In genomic region chr1:246576709-246577032, GRCh38 we compare ENCODE assay signal across 22 cellular contexts. TPM values are rescaled to one million over a fixed set of nuclear protein-coding genes. Genes with fewer than 3 reads are reported as not detected.
DNase-seq lines count a peak whose midpoint lies in the region; ATAC-seq and TF ChIP-seq lines count a peak whose summit lies in the region.
"Had no signal": no experiment of that assay in that cellular context is flagged by ENCODE, and none has a peak within 500 bp of the region (broad histone marks: within the 10 kb centered on the region; RNA-seq: fewer than 3 reads in every experiment).

No MANE protein-coding gene starts in this region.

- H3F3A ChIP-seq in DOHH2 (ENCODE audit: control insufficient read depth, insufficient read depth), result peaks cover 39% of the 10 kb centered on the region
- H3F3A ChIP-seq in SK-N-SH (replicated peaks; ENCODE audit: insufficient read depth), result peaks cover 3% of the 10 kb centered on the region

- peaks cover 94% of the 10 kb centered on the region for H3K79me2 ChIP-seq in DOHH2 (ENCODE audit: control insufficient read depth, low read length)
- peaks cover 93% of the 10 kb centered on the region for H3K79me2 ChIP-seq in OCI-LY7 (ENCODE audit: insufficient read depth, low read depth, low read length)
- peaks cover 98% of the 10 kb centered on the region for H3K79me2 ChIP-seq in SK-N-SH (ENCODE audit: insufficient read depth)

- TF ChIP-seq CTCF in activated CD8-positive, alpha-beta T cell treated with anti-CD3 and anti-CD28 coated beads for 36 hours (IDR thresholded peaks at IDR 0.05), result no peak
- TF ChIP-seq CTCF in DOHH2 (IDR thresholded peaks at IDR 0.05; ENCODE audit: low read depth, low read length, poor library complexity, severe bottlenecking), result no peak
- TF ChIP-seq CTCF in OCI-LY7 (conservative IDR thresholded peaks at IDR 0.05; ENCODE audit: low read length), result no peak
- no peak for TF ChIP-seq CTCF in gastrocnemius medialis (IDR thresholded peaks at IDR 0.05 in 4 of 5, conservative IDR thresholded peaks at IDR 0.05 in 1 of 5)
- TF ChIP-seq CTCF in A673 (conservative IDR thresholded peaks at IDR 0.05; ENCODE audit: low read depth, low read length), result no peak
- no peak for TF ChIP-seq CTCF in SK-N-SH (IDR thresholded peaks at IDR 0.05)
- no peak for TF ChIP-seq CTCF in osteocyte (IDR thresholded peaks at IDR 0.05)

- peak overlapping the region; percentile 87 for H3K27ac ChIP-seq in DOHH2 (ENCODE audit: low read depth, low read length)
- H3K27ac ChIP-seq in OCI-LY7 (ENCODE audit: low read depth, low read length, poor library complexity, severe bottlenecking), result no peak overlapping the region
- H3K27ac ChIP-seq in gastrocnemius medialis, result peak overlapping the region; percentile 47 to 91 (median 78)
- no peak overlapping the region for H3K27ac ChIP-seq in A673 (ENCODE audit: low read depth, low read length, poor library complexity, severe bottlenecking)
- no peak overlapping the region for H3K27ac ChIP-seq in SK-N-SH (ENCODE audit: low read depth in 2 of 2, low read length in 1 of 2)
- H3K27ac ChIP-seq: neural progenitor cell, Peyer's patch had no signal

- H3K9me2 ChIP-seq in DOHH2 (replicated peaks; ENCODE audit: control insufficient read depth, low read length) (no peaks in the 10 kb centered on the region), OCI-LY7 (ENCODE audit: insufficient read depth, low read length) (no peaks in the 10 kb centered on the region), SK-N-SH (no peaks in the 10 kb centered on the region)

- peak overlapping the region; percentile 55 for H3K4me3 Mint-ChIP-seq in activated CD8-positive, alpha-beta T cell treated with anti-CD3 and anti-CD28 coated beads for 36 hours
- H3K4me3 Mint-ChIP-seq in activated CD8-positive, alpha-beta T cell treated with anti-CD3 and anti-CD28 coated beads, Interleukin-2, amount 10 ng/mL, durations not matched to agents 7 days and 5 days, result no peak overlapping the region
- H3K4me3 Mint-ChIP-seq in osteocyte (ENCODE audit: unreplicated experiment), result no peak overlapping the region
- H3K4me3 Mint-ChIP-seq: activated T-helper 1 cell treated with anti-CD3 and anti-CD28 coated beads, Interleukin-12 subunit alpha, Interleukin-12 subunit beta, Interleukin-2, Interleukin-4 antibody, amounts not matched to agents 30 ng/mL and 10 ng/mL and 1 ng/mL, durations not matched to agents 14 hours and 24 hours and 36 hours; dendritic cell treated with granulocyte-macrophage colony-stimulating factor and Interleukin-4, amounts not matched to agents 40 ng/mL and 50 ng/mL, for 4 days; neural progenitor cell had no signal

- peaks cover 56% of the 10 kb centered on the region for H3K4me1 Mint-ChIP-seq in activated CD8-positive, alpha-beta T cell treated with anti-CD3 and anti-CD28 coated beads for 36 hours (ENCODE audit: low read depth)
- H3K4me1 Mint-ChIP-seq in activated CD8-positive, alpha-beta T cell treated with anti-CD3 and anti-CD28 coated beads, Interleukin-2, amount 10 ng/mL, durations not matched to agents 7 days and 5 days (ENCODE audit: low read depth), result peaks cover 38% of the 10 kb centered on the region
- H3K4me1 Mint-ChIP-seq in osteocyte (ENCODE audit: unreplicated experiment), result peaks cover 51% of the 10 kb centered on the region

- no peak for DNase-seq in activated CD8-positive, alpha-beta T cell treated with anti-CD3 and anti-CD28 coated beads for 36 hours
- DNase-seq in activated CD8-positive, alpha-beta T cell treated with anti-CD3 and anti-CD28 coated beads, Interleukin-2, amount 10 ng/mL, durations not matched to agents 7 days and 5 days, result no peak
- no peak for DNase-seq in OCI-LY7 (ENCODE audit: low spot score)
- DNase-seq in gastrocnemius medialis, result no peak
- no peak for DNase-seq in A673 (ENCODE audit: low spot score)
- no peak for DNase-seq in SK-N-SH
- DNase-seq in osteocyte (ENCODE audit: extremely low spot score, unreplicated experiment), result no peak
- DNase-seq: central memory CD4-positive, alpha-beta T cell; NCI-H1105 treated with DMSO at 0.1 percent for 48 hours; NCI-H2081; NCI-H345; Peyer's patch; sigmoid colon; upper lobe of left lung had no signal

- ATAC-seq in activated CD8-positive, alpha-beta T cell treated with anti-CD3 and anti-CD28 coated beads for 36 hours, result no peak
- no peak for ATAC-seq in activated CD8-positive, alpha-beta T cell treated with anti-CD3 and anti-CD28 coated beads, Interleukin-2, amount 10 ng/mL, durations not matched to agents 7 days and 5 days
- ATAC-seq in gastrocnemius medialis, result no peak
- ATAC-seq: HepG2 had no signal

- no peak for TF ChIP-seq EP300 in SK-N-SH (IDR thresholded peaks at IDR 0.05; ENCODE audit: borderline replicate concordance in 1 of 2, low read depth in 1 of 2, low read length in 1 of 2)

- in situ Hi-C loops in gastrocnemius medialis (cut with MboI; ENCODE audit: low sequenced_read_pairs in 4 of 4), result loop anchor here in 1 of 4 donors (10.0 kb wide), 1 partner anchor 48 kb away; no protein-coding TSS in a partner anchor

- peaks cover 3% of the 10 kb centered on the region for H3K9me3 Mint-ChIP-seq in activated CD8-positive, alpha-beta T cell treated with anti-CD3 and anti-CD28 coated beads for 36 hours
- H3K9me3 Mint-ChIP-seq in activated CD8-positive, alpha-beta T cell treated with anti-CD3 and anti-CD28 coated beads, Interleukin-2, amount 10 ng/mL, durations not matched to agents 7 days and 5 days (ENCODE audit: insufficient read depth), result no peaks in the 10 kb centered on the region
- no peaks in the 10 kb centered on the region for H3K9me3 Mint-ChIP-seq in osteocyte (ENCODE audit: unreplicated experiment)
- H3K9me3 Mint-ChIP-seq: activated naive CD4-positive, alpha-beta T cell treated with anti-CD3 and anti-CD28 coated beads, Interleukin-2, amount 50 U/mL, for 72 hours; activated T-helper 1 cell treated with anti-CD3 and anti-CD28 coated beads, Interleukin-12 subunit alpha, Interleukin-12 subunit beta, Interleukin-2, Interleukin-4 antibody, amounts not matched to agents 30 ng/mL and 10 ng/mL and 1 ng/mL, durations not matched to agents 14 hours and 24 hours and 36 hours; dendritic cell treated with granulocyte-macrophage colony-stimulating factor and Interleukin-4, amounts not matched to agents 40 ng/mL and 50 ng/mL, for 4 days; neural progenitor cell had no signal

- peak overlapping the region; percentile 68 for H3K4me2 ChIP-seq in DOHH2 (ENCODE audit: low read length)
- 0 out of 2 replicates have a peak overlapping the region, but pooled peaks have one; percentile 42 for H3K4me2 ChIP-seq in OCI-LY7 (ENCODE audit: low read length)
- H3K4me2 ChIP-seq in SK-N-SH, result no peak overlapping the region
- H3K4me2 ChIP-seq: neural progenitor cell had no signal

- no peaks in the 10 kb centered on the region for H3K27me3 Mint-ChIP-seq in activated CD8-positive, alpha-beta T cell treated with anti-CD3 and anti-CD28 coated beads for 36 hours
- H3K27me3 Mint-ChIP-seq in activated CD8-positive, alpha-beta T cell treated with anti-CD3 and anti-CD28 coated beads, Interleukin-2, amount 10 ng/mL, durations not matched to agents 7 days and 5 days (ENCODE audit: low read depth), result no peaks in the 10 kb centered on the region
- no peaks in the 10 kb centered on the region for H3K27me3 Mint-ChIP-seq in osteocyte (ENCODE audit: unreplicated experiment)
- H3K27me3 Mint-ChIP-seq: dendritic cell treated with granulocyte-macrophage colony-stimulating factor and Interleukin-4, amounts not matched to agents 40 ng/mL and 50 ng/mL, for 4 days; progenitor cell of endocrine pancreas had no signal

- peak overlapping the region; percentile 67 for H3K4me3 ChIP-seq in DOHH2 (ENCODE audit: low read length)
- H3K4me3 ChIP-seq in OCI-LY7 (ENCODE audit: low read depth, low read length, poor library complexity, severe bottlenecking), result no peak overlapping the region
- no peak overlapping the region for H3K4me3 ChIP-seq in gastrocnemius medialis
- no peak overlapping the region for H3K4me3 ChIP-seq in A673 (ENCODE audit: low read depth, low read length, poor library complexity, severe bottlenecking)
- H3K4me3 ChIP-seq in SK-N-SH (ENCODE audit: low read depth in 2 of 2, low read length in 1 of 2), result no peak overlapping the region
- H3K4me3 ChIP-seq: HAP-1, neural progenitor cell, Peyer's patch, sigmoid colon, upper lobe of left lung had no signal

- H2AFZ ChIP-seq in OCI-LY7 (ENCODE audit: low read length), result no peak overlapping the region
- no peak overlapping the region for H2AFZ ChIP-seq in SK-N-SH (ENCODE audit: low read depth)
- H2AFZ ChIP-seq: neural progenitor cell had no signal

- no peak overlapping the region for H3K9ac ChIP-seq in SK-N-SH
- H3K9ac ChIP-seq: neural progenitor cell had no signal

- TF ChIP-seq POLR2A in gastrocnemius medialis (IDR thresholded peaks at IDR 0.05), result no peak

- no TSS peak for BruUV-seq in OCI-LY7 (replicated peaks; lab: Mats Ljungman, UMichigan)
- no TSS peak for BruUV-seq in A673 (replicated peaks; lab: Mats Ljungman, UMichigan)

- peaks cover 19% of the 10 kb centered on the region for H3K36me3 ChIP-seq in DOHH2 (ENCODE audit: control insufficient read depth, low read length)
- peaks cover 8% of the 10 kb centered on the region for H3K36me3 ChIP-seq in OCI-LY7 (ENCODE audit: insufficient read depth, low read length)
- no peaks in the 10 kb centered on the region for H3K36me3 ChIP-seq in gastrocnemius medialis
- no peaks in the 10 kb centered on the region for H3K36me3 ChIP-seq in A673 (ENCODE audit: insufficient read depth, low read length, poor library complexity, severe bottlenecking)
- H3K36me3 ChIP-seq in SK-N-SH (replicated peaks in 1 of 2; ENCODE audit: control insufficient read depth in 1 of 2, insufficient read depth in 2 of 2, low read length in 1 of 2), result no peaks in the 10 kb centered on the region
- H3K36me3 ChIP-seq: HAP-1, neural progenitor cell, Peyer's patch, sigmoid colon, upper lobe of left lung had no signal

- POLR2A ChIA-PET in activated CD8-positive, alpha-beta T cell treated with anti-CD3 and anti-CD28 coated beads for 36 hours (lab: Charles Lee), result interaction anchor here (1.7 to 2.4 kb wide), 2 partner anchors 9 to 15 kb away, joined by 4 to 10 read pairs; no protein-coding TSS in a partner anchor
- POLR2A ChIA-PET in activated CD8-positive, alpha-beta T cell treated with anti-CD3 and anti-CD28 coated beads, Interleukin-2, amount 10 ng/mL, durations not matched to agents 7 days and 5 days (lab: Charles Lee), result no interaction called here
- POLR2A ChIA-PET in OCI-LY7 (lab: Charles Lee), result no interaction called here
- POLR2A ChIA-PET in A673 (lab: Charles Lee; ENCODE audit: low non-redundant PET), result no interaction called here
- POLR2A ChIA-PET in SK-N-SH (lab: Yijun Ruan, JAX), result no interaction called here

- H3K27me3 ChIP-seq in DOHH2 (ENCODE audit: control insufficient read depth, low read length), result no peaks in the 10 kb centered on the region
- no peaks in the 10 kb centered on the region for H3K27me3 ChIP-seq in gastrocnemius medialis
- no peaks in the 10 kb centered on the region for H3K27me3 ChIP-seq in A673 (replicated peaks; ENCODE audit: insufficient read depth, low read depth, low read length, poor library complexity)
- no peaks in the 10 kb centered on the region for H3K27me3 ChIP-seq in SK-N-SH (ENCODE audit: insufficient read depth)
- H3K27me3 ChIP-seq: neural progenitor cell, Peyer's patch, sigmoid colon, upper lobe of left lung had no signal

- TF ChIP-seq RAD21 in SK-N-SH (IDR thresholded peaks at IDR 0.05; ENCODE audit: low read length), result no peak

- H3K4me1 ChIP-seq in DOHH2 (ENCODE audit: control insufficient read depth, low read length) (peaks cover 81% of the 10 kb centered on the region), OCI-LY7 (ENCODE audit: insufficient read depth, low read length, poor library complexity, severe bottlenecking) (peaks cover 67% of the 10 kb centered on the region), gastrocnemius medialis (peaks cover 57 to 72% of the 10 kb centered on the region in 2 donors), A673 (ENCODE audit: insufficient read depth, low read length, poor library complexity, severe bottlenecking) (peaks cover 32% of the 10 kb centered on the region), SK-N-SH (ENCODE audit: control insufficient read depth in 1 of 2, insufficient read depth in 2 of 2, low read depth in 1 of 2, low read length in 1 of 2) (peaks cover 7 to 26% of the 10 kb centered on the region in 2 experiments; a peak in 3 of 4 replicates)
- H3K4me1 ChIP-seq: HAP-1, neural progenitor cell had no signal

- peak overlapping the region; percentile 87 for H3K27ac Mint-ChIP-seq in activated CD8-positive, alpha-beta T cell treated with anti-CD3 and anti-CD28 coated beads for 36 hours
- no peak overlapping the region for H3K27ac Mint-ChIP-seq in activated CD8-positive, alpha-beta T cell treated with anti-CD3 and anti-CD28 coated beads, Interleukin-2, amount 10 ng/mL, durations not matched to agents 7 days and 5 days
- H3K27ac Mint-ChIP-seq in osteocyte (ENCODE audit: unreplicated experiment), result no peak overlapping the region
- H3K27ac Mint-ChIP-seq: dendritic cell treated with granulocyte-macrophage colony-stimulating factor and Interleukin-4, amounts not matched to agents 40 ng/mL and 50 ng/mL, for 4 days; neural progenitor cell; progenitor cell of endocrine pancreas had no signal

- no peaks in the 10 kb centered on the region for H3K9me3 ChIP-seq in DOHH2 (ENCODE audit: control insufficient read depth, insufficient read depth, low read length)
- H3K9me3 ChIP-seq in OCI-LY7 (ENCODE audit: low read length), result no peaks in the 10 kb centered on the region
- H3K9me3 ChIP-seq in gastrocnemius medialis, result no peaks in the 10 kb centered on the region
- H3K9me3 ChIP-seq in A673 (ENCODE audit: low read depth, low read length, poor library complexity, severe bottlenecking), result no peaks in the 10 kb centered on the region
- H3K9me3 ChIP-seq in SK-N-SH, result no peaks in the 10 kb centered on the region
- H3K9me3 ChIP-seq: HAP-1, Peyer's patch, sigmoid colon, upper lobe of left lung had no signal

- CTCF ChIA-PET in activated CD8-positive, alpha-beta T cell treated with anti-CD3 and anti-CD28 coated beads for 36 hours (lab: Charles Lee), result interaction anchor here (0.6 to 1.5 kb wide), 2 partner anchors 10 to 23 kb away, joined by 3 read pairs; no protein-coding TSS in a partner anchor
- CTCF ChIA-PET in activated CD8-positive, alpha-beta T cell treated with anti-CD3 and anti-CD28 coated beads, Interleukin-2, amount 10 ng/mL, durations not matched to agents 7 days and 5 days (lab: Charles Lee), result interaction anchor here (0.8 kb wide), 1 partner anchor 26 kb away, joined by 3 read pairs; no protein-coding TSS in a partner anchor
- CTCF ChIA-PET in OCI-LY7 (lab: Charles Lee; ENCODE audit: unreplicated experiment) (no interaction called here), A673 (lab: Charles Lee) (no interaction called here), SK-N-SH (lab: Yijun Ruan, JAX) (interaction anchor here (0.9 kb wide), 1 partner anchor 15 kb away, joined by 3 read pairs; no protein-coding TSS in a partner anchor)

- intact Hi-C loops in activated CD8-positive, alpha-beta T cell treated with anti-CD3 and anti-CD28 coated beads for 36 hours (cut with micrococcal nuclease), result no loop called here
- intact Hi-C loops in OCI-LY7 (cut with micrococcal nuclease; ENCODE audit: unreplicated experiment), result no loop called here
- intact Hi-C loops in gastrocnemius medialis (cut with DNase I; ENCODE audit: low total_unique reads), result no loop called here
- intact Hi-C loops in A673 (cut with micrococcal nuclease; ENCODE audit: unreplicated experiment), result no loop called here

- 0 out of 2 replicates have a peak, but pooled peaks cover 17% of the 10 kb centered on the region for H4K20me1 ChIP-seq in DOHH2 (ENCODE audit: control insufficient read depth, insufficient read depth, low read depth, low read length)
- no peaks in the 10 kb centered on the region for H4K20me1 ChIP-seq in OCI-LY7 (ENCODE audit: insufficient read depth, low read length)
- no peaks in the 10 kb centered on the region for H4K20me1 ChIP-seq in SK-N-SH (ENCODE audit: insufficient read depth)

- 94% methylated on average over 3 of the region's 3 CpGs for WGBS in SK-N-SH (ENCODE audit: low lambda C conversion rate)

- peaks cover 22% of the 10 kb centered on the region for H3K36me3 Mint-ChIP-seq in activated CD8-positive, alpha-beta T cell treated with anti-CD3 and anti-CD28 coated beads for 36 hours (ENCODE audit: low read depth)
- peaks cover 22% of the 10 kb centered on the region for H3K36me3 Mint-ChIP-seq in activated CD8-positive, alpha-beta T cell treated with anti-CD3 and anti-CD28 coated beads, Interleukin-2, amount 10 ng/mL, durations not matched to agents 7 days and 5 days (ENCODE audit: low read depth)
- peaks cover 2% of the 10 kb centered on the region for H3K36me3 Mint-ChIP-seq in osteocyte (ENCODE audit: unreplicated experiment)

RNA-seq across cellular contexts. Expression of gene CNST, which starts 10.4 kb away (rescaled TPM):
- total RNA-seq in activated CD8-positive, alpha-beta T cell treated with anti-CD3 and anti-CD28 coated beads for 36 hours, result 10 to 100 TPM; 23.5 to 25.1 TPM
- total RNA-seq in activated CD8-positive, alpha-beta T cell treated with anti-CD3 and anti-CD28 coated beads, Interleukin-2, amount 10 ng/mL, durations not matched to agents 7 days and 5 days, result 10 to 100 TPM; 26.9 to 30.4 TPM
- 14.6 and 17.1 TPM in 2 replicates for total RNA-seq in OCI-LY7 (2014; rRNA removed; shearing (Covaris generic))
- 25.1 and 27.2 TPM in 2 replicates for total RNA-seq in OCI-LY7 (2022)
- total RNA-seq in gastrocnemius medialis, result 100 to 1,000 TPM in 1 of 4 donors, 10 to 100 TPM in 3; 62.7 to 105 (median 81.5) TPM
- 21.0 and 25.0 TPM in 2 replicates for total RNA-seq in A673 (2021)
- 21.7 and 29.8 TPM in 2 replicates for polyA plus RNA-seq in SK-N-SH (2012; rRNA removed)
- polyA plus RNA-seq in SK-N-SH (2012; cell fraction: cytosol; rRNA removed), result 26.4 and 27.7 TPM in 2 replicates
- polyA plus RNA-seq in SK-N-SH (2012; cell fraction: nucleus; rRNA removed), result 34.0 and 50.1 TPM in 2 replicates
- 26.8 and 32.9 TPM in 2 replicates for total RNA-seq in osteocyte

RNA-seq across cellular contexts. Expression of gene TFB2M, which starts 10.6 kb away (rescaled TPM):
- total RNA-seq in activated CD8-positive, alpha-beta T cell treated with anti-CD3 and anti-CD28 coated beads for 36 hours, result 10 to 100 TPM; 16.0 TPM
- total RNA-seq in activated CD8-positive, alpha-beta T cell treated with anti-CD3 and anti-CD28 coated beads, Interleukin-2, amount 10 ng/mL, durations not matched to agents 7 days and 5 days, result 10 to 100 TPM; 10.4 to 12.3 TPM
- total RNA-seq in OCI-LY7 (2014; rRNA removed; shearing (Covaris generic)), result 10.7 and 15.0 TPM in 2 replicates
- total RNA-seq in OCI-LY7 (2022) (13.2 and 17.5 TPM in 2 replicates), gastrocnemius medialis (10 to 100 TPM; 18.9 to 33.1 (median 21.2) TPM), A673 (2021) (18.0 and 21.1 TPM in 2 replicates), osteocyte (11.5 and 12.5 TPM in 2 replicates)
- polyA plus RNA-seq in SK-N-SH (2012; rRNA removed), result 17.3 and 26.2 TPM in 2 replicates
- polyA plus RNA-seq in SK-N-SH (2012; cell fraction: cytosol; rRNA removed), result 29.0 and 40.0 TPM in 2 replicates
- polyA plus RNA-seq in SK-N-SH (2012; cell fraction: nucleus; rRNA removed), result 13.5 and 23.2 TPM in 2 replicates

Comparison
In these comparisons a context has a peak if more than half of its experiments do, and no peak if none do; other contexts are left out.
1. H3K27ac ChIP-seq: peak in DOHH2 (single experiment) and gastrocnemius medialis (4 of 4); none in OCI-LY7 (single experiment), A673 (single experiment) and SK-N-SH (0 of 2).
2. CTCF ChIA-PET loops: an anchor here in activated CD8-positive, alpha-beta T cell treated with anti-CD3 and anti-CD28 coated beads for 36 hours (0.6 to 1.5 kb wide), activated CD8-positive, alpha-beta T cell treated with anti-CD3 and anti-CD28 coated beads, Interleukin-2, amount 10 ng/mL, durations not matched to agents 7 days and 5 days (0.8 kb wide) and SK-N-SH (0.9 kb wide); none called in OCI-LY7 and A673.